ENCODE assay signal across 19 cellular contexts in the genomic region with DNA sequence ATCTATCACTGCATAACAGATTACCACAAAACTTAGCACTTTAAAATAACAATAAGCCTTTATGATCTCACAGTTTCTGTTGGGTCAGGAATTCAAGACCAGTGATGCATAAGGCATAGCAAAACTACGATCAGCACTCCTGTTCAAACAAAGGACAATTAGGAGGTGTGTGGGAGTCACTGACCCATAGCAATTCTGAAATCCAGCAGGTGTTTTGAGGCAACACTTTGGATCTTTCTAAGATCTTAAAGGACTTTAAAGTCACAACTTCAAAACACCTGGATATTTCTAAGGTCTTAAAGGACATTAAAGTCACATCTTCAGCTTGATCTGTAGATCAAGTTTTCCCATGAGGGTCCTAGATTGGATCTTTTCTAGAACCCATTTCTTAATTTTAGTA. TPM values are rescaled to one million over a fixed set of nuclear protein-coding genes. Genes with fewer than 3 reads are reported as not detected.
DNase-seq lines count a peak whose midpoint lies in the region; TF ChIP-seq lines count a peak whose summit lies in the region.
"Had no signal": no experiment of that assay in that cellular context is flagged by ENCODE, and none has a peak within 500 bp of the region (broad histone marks: within the 10 kb centered on the region; RNA-seq: fewer than 3 reads in every experiment).

No MANE protein-coding gene starts in this region.

- peaks cover 2% of the 10 kb centered on the region for H3K79me2 ChIP-seq in mammary epithelial cell (ENCODE audit: insufficient read depth, low read length)

- dilution Hi-C loops in mammary epithelial cell (cut with HindIII; ENCODE audit: low sequenced_read_pairs) = no loop called here

- WGBS in mammary epithelial cell (ENCODE audit: low coverage, missing lambda C conversion rate) = 8% methylated on average over 1 of the region's 1 CpG

- in situ Hi-C loops in mammary epithelial cell (cut with MboI; ENCODE audit: low sequenced_read_pairs in 2 of 2) = no loop called here

- CTCF ChIA-PET in mammary epithelial cell (lab: Charles Lee; ENCODE audit: low non-redundant PET) (no interaction called here), MCF 10A (lab: Yijun Ruan, JAX) (interaction anchor here (0.5 to 1.6 kb wide), 3 partner anchors 19 to 100 kb away, joined by 3 to 6 read pairs (median 3); no protein-coding TSS in a partner anchor)

- no peak overlapping the region for H3K4me2 ChIP-seq in mammary epithelial cell (ENCODE audit: insufficient read depth, low read depth, low read length)
- H3K4me2 ChIP-seq: BLaER1 had no signal

- DNase-seq in mammary epithelial cell = peak; percentile 27
- DNase-seq in MCF 10A (ENCODE audit: unreplicated experiment) = no peak
- peak; percentile 15 for DNase-seq in NCI-H69 (lab: John Stamatoyannopoulos, UW)
- peak; percentile 7 for DNase-seq in kidney epithelial cell (ENCODE audit: low read depth)
- DNase-seq in renal cortical epithelial cell (ENCODE audit: low read depth) = peak; percentile 23
- no peak for DNase-seq in GM03348 (ENCODE audit: low spot score)
- DNase-seq in iPS-NIHi7 (ENCODE audit: extremely low spot score) = no peak
- no peak for DNase-seq in COLO668 (lab: John Stamatoyannopoulos, UW; ENCODE audit: unreplicated experiment)
- DNase-seq: 8988T; CD4-positive, alpha-beta memory T cell; DMS79 treated with DMSO at 0.1 percent for 48 hours; GF-D8; GOT3; H7; HFFc6; IMR-90 had no signal

- BruUV-seq in mammary epithelial cell (replicated peaks; lab: Mats Ljungman, UMichigan) (no TSS peak), MCF 10A (replicated peaks; lab: Mats Ljungman, UMichigan) (no TSS peak)

- H3K4me3 Mint-ChIP-seq in MCF 10A (ENCODE audit: unreplicated experiment) = no peak overlapping the region
- H3K4me3 Mint-ChIP-seq: CD14-positive monocyte, HFFc6 had no signal

- no peaks in the 10 kb centered on the region for H3K4me1 ChIP-seq in mammary epithelial cell (ENCODE audit: insufficient read depth, low read length)
- H3K4me1 ChIP-seq: BLaER1 had no signal

- no peak overlapping the region for H3K4me3 ChIP-seq in mammary epithelial cell (replicated peaks in 1 of 3; ENCODE audit: insufficient read depth in 1 of 3, low read depth in 2 of 3, low read length in 3 of 3)
- no peak overlapping the region for H3K4me3 ChIP-seq in kidney epithelial cell (ENCODE audit: low read depth, low read length)
- H3K4me3 ChIP-seq: BLaER1, GM12878 had no signal

- H4K20me1 ChIP-seq in mammary epithelial cell (ENCODE audit: insufficient read depth, low read length) = no peaks in the 10 kb centered on the region
- H4K20me1 ChIP-seq: BLaER1 had no signal

- H3K9me3 ChIP-seq in mammary epithelial cell (replicated peaks; ENCODE audit: insufficient read depth, low read length) = peaks cover 4% of the 10 kb centered on the region

- H3K4me1 Mint-ChIP-seq in MCF 10A (ENCODE audit: insufficient read depth, unreplicated experiment) = no peaks in the 10 kb centered on the region
- H3K4me1 Mint-ChIP-seq: CD14-positive monocyte had no signal

- H3K27me3 ChIP-seq in mammary epithelial cell (ENCODE audit: insufficient read depth, low read length) (no peaks in the 10 kb centered on the region), kidney epithelial cell (ENCODE audit: control insufficient read depth, insufficient read depth, low read length) (no peaks in the 10 kb centered on the region)
- H3K27me3 ChIP-seq: BLaER1 had no signal

- H2AFZ ChIP-seq in mammary epithelial cell (ENCODE audit: low read depth, low read length) = no peak overlapping the region

- no peak overlapping the region for H3K27ac Mint-ChIP-seq in MCF 10A (ENCODE audit: low read depth, unreplicated experiment)
- H3K27ac Mint-ChIP-seq: HFFc6 had no signal

- H3K9ac ChIP-seq in mammary epithelial cell (ENCODE audit: insufficient read depth, low read length) = no peak overlapping the region
- H3K9ac ChIP-seq: BLaER1 had no signal

- no peaks in the 10 kb centered on the region for H3K36me3 ChIP-seq in mammary epithelial cell (ENCODE audit: insufficient read depth, low read length)
- no peaks in the 10 kb centered on the region for H3K36me3 ChIP-seq in kidney epithelial cell (ENCODE audit: control insufficient read depth, insufficient read depth, low read length)

- POLR2A ChIA-PET in MCF 10A (lab: Yijun Ruan, JAX) = interaction anchor here (0.5 to 1.6 kb wide), 7 partner anchors 8 to 1731 kb away, joined by 3 to 8 read pairs (median 3); no protein-coding TSS in a partner anchor

- H3K27me3 Mint-ChIP-seq in MCF 10A (ENCODE audit: insufficient read depth, unreplicated experiment) = no peaks in the 10 kb centered on the region
- H3K27me3 Mint-ChIP-seq: CD4-positive, alpha-beta memory T cell had no signal

- intact Hi-C loops in mammary epithelial cell (cut with micrococcal nuclease) (no loop called here), MCF 10A (cut with micrococcal nuclease) (no loop called here)

- TF ChIP-seq CTCF in mammary epithelial cell (conservative IDR thresholded peaks at IDR 0.05 in 1 of 2, IDR thresholded peaks at IDR 0.05 in 1 of 2; ENCODE audit: extremely low read depth in 1 of 2, insufficient read depth in 1 of 2, low read depth in 1 of 2, low read length in 2 of 2) (no peak), MCF 10A (IDR thresholded peaks at IDR 0.05; ENCODE audit: unreplicated experiment) (no peak), kidney epithelial cell (IDR thresholded peaks at IDR 0.05; ENCODE audit: insufficient read depth, low read length, poor library complexity, severe bottlenecking) (no peak)

- no peak overlapping the region for H3K27ac ChIP-seq in mammary epithelial cell (ENCODE audit: insufficient read depth, low read depth, low read length)
- H3K27ac ChIP-seq: BLaER1 had no signal

- peaks cover 16% of the 10 kb centered on the region for H3K9me3 Mint-ChIP-seq in MCF 10A (ENCODE audit: unreplicated experiment)

- H3K36me3 Mint-ChIP-seq in MCF 10A (ENCODE audit: insufficient read depth, unreplicated experiment) = no peaks in the 10 kb centered on the region
- H3K36me3 Mint-ChIP-seq: CD14-positive monocyte had no signal

RNA-seq across cellular contexts. Expression of gene AKT3, which starts 35.3 kb away (rescaled TPM):
- total RNA-seq in mammary epithelial cell (10 to 100 TPM in 1 of 2 donors, 1 to 10 TPM in 1; 9.3 to 16.2 TPM), MCF 10A (2022) (31.9 and 35.0 TPM in 2 replicates), kidney epithelial cell (12.1 and 13.1 TPM in 2 replicates), renal cortical epithelial cell (32.3 and 53.2 TPM in 2 replicates)
- 11.2 TPM for polyA plus RNA-seq in mammary epithelial cell
- 57.8 TPM for polyA minus RNA-seq in mammary epithelial cell

Comparison
In these comparisons a context has a peak if more than half of its experiments do, and no peak if none do; other contexts are left out.
1. DNase-seq: peak in mammary epithelial cell (single experiment), NCI-H69 (single experiment), kidney epithelial cell (single experiment) and renal cortical epithelial cell (single experiment); none in MCF 10A (single experiment), GM03348 (single experiment), iPS-NIHi7 (single experiment) and COLO668 (single experiment).